Comparison of ENCODE assay signal across 21 cellular contexts in the genomic region with DNA sequence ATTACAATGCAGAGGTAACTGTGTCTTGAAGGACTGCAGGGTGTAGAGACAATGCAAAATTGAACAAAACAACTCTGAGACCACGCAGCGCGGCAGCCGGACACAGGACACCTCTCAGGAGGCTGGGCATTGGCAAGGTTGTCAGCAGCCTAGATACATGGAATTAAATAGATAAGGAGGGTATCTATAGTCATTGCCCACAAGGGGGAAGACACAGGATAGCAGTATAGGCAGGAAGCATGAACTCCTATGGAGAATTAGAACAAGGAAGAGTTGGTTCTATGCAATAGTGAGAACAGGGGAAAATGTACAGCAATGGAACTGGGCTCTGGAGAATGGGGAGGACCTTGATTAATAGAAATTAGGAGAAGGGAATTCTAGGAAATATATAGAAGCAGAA.
"Had no signal": no experiment of that assay in that cellular context is flagged by ENCODE, and none has a peak within 500 bp of the region (broad histone marks: within the 10 kb centered on the region; RNA-seq: fewer than 3 reads in every experiment).

No MANE protein-coding gene starts in this region.

- H3K27ac Mint-ChIP-seq: activated naive CD8-positive, alpha-beta T cell; nephron; progenitor cell of endocrine pancreas had no signal

- H3K27me3 ChIP-seq: left lung, neutrophil, right lobe of liver, tibial nerve had no signal

- H3K4me1 ChIP-seq: left lung, lower lobe of right lung, right lobe of liver, tibial nerve had no signal

- H3K4me3 ChIP-seq: left lung, lower lobe of right lung, mucosa of descending colon, right lobe of liver, tibial nerve had no signal

- H3K36me3 ChIP-seq: left lung, lower lobe of right lung, neutrophil, right lobe of liver, tibial nerve had no signal

- H3K27ac ChIP-seq: epithelial cell of prostate, left lung, lower lobe of right lung, neutrophil, right lobe of liver, tibial nerve had no signal

- H3K9me3 Mint-ChIP-seq: central memory CD8-positive, alpha-beta T cell; nephron had no signal

- DNase-seq: activated CD4-positive, alpha-beta T cell treated with anti-CD3 and anti-CD28 coated beads for 4 hours; activated CD4-positive, alpha-beta T cell treated with anti-CD3 and anti-CD28 coated beads, Interleukin-2, amount 50 U/mL, for 4 hours; activated effector memory CD4-positive, alpha-beta T cell treated with Interleukin-2 at 50 U/mL for 16 hours; activated naive CD4-positive, alpha-beta T cell treated with Interleukin-2 at 50 U/mL for 16 hours; anterior cingulate cortex; dermis blood vessel endothelial cell; effector CD4-positive, alpha-beta T cell; left lung; lower lobe of right lung; mesenchymal stem cell; mucosa of descending colon; right lobe of liver; stimulated activated CD4-positive, alpha-beta T cell treated with anti-CD3 and anti-CD28 coated beads, Interleukin-2, amount 100 ng/mL, for 48 hours; stimulated activated naive CD4-positive, alpha-beta T cell treated with Interleukin-2 at 50 U/mL for 16 hours had no signal

- H3K4me1 Mint-ChIP-seq: nephron had no signal

- ATAC-seq: left lung, lower lobe of right lung, mucosa of descending colon, right lobe of liver had no signal

- H3K4me3 Mint-ChIP-seq: activated naive CD8-positive, alpha-beta T cell; central memory CD8-positive, alpha-beta T cell; nephron had no signal

- H3K27me3 Mint-ChIP-seq: activated naive CD8-positive, alpha-beta T cell; central memory CD8-positive, alpha-beta T cell had no signal
